ENCODE assay signal across 1 cellular context in genomic region chr21:32612075-32612998, GRCh38.
TF ChIP-seq lines count a peak whose summit lies in the region.

Gene CFAP298, minus strand, starts transcription at chr21:32612377. Its CDS starts 134 bp downstream, at chr21:32612243.

TF ChIP-seq in SK-N-SH, 30 proteins besides CTCF, POLR2A, EP300 and RAD21 (continued from another document):
- no peak for TF ChIP-seq ZBTB33 (IDR thresholded peaks at IDR 0.05; ENCODE audit: borderline replicate concordance, low read depth)
- TF ChIP-seq SIN3A (IDR thresholded peaks at IDR 0.05; ENCODE audit: borderline replicate concordance, low read depth, low read length), result peak; percentile 89
- no peak for TF ChIP-seq YY1 (IDR thresholded peaks at IDR 0.05; ENCODE audit: low read depth)
- no peak for TF ChIP-seq RFX5 (IDR thresholded peaks at IDR 0.05; ENCODE audit: low read length)
- TF ChIP-seq TAF1 (IDR thresholded peaks at IDR 0.05; ENCODE audit: borderline replicate concordance, low read depth, low read length), result peak; percentile 59
- TF ChIP-seq NFIC (IDR thresholded peaks at IDR 0.05; ENCODE audit: borderline replicate concordance), result no peak
- peak; percentile 60 for TF ChIP-seq FOXJ3 (CRISPR knock-in tag; IDR thresholded peaks at IDR 0.05)
- peak; percentile 87 for TF ChIP-seq ELF1 (IDR thresholded peaks at IDR 0.05)
- TF ChIP-seq PBX3 (IDR thresholded peaks at IDR 0.05), result peak; percentile 43
- no peak for TF ChIP-seq FOSL2 (IDR thresholded peaks at IDR 0.05; ENCODE audit: borderline replicate concordance, low read depth)
